Comparison of ENCODE assay signal across 36 cellular contexts in genomic region chr2:234608946-234609345, GRCh38.
"Had no signal": no experiment of that assay in that cellular context is flagged by ENCODE, and none has a peak within 500 bp of the region (broad histone marks: within the 10 kb centered on the region; RNA-seq: fewer than 3 reads in every experiment).

No MANE protein-coding gene starts in this region.

- H3K4me3 ChIP-seq: ascending aorta, cardiac muscle cell had no signal

- H3K27ac Mint-ChIP-seq: activated B cell treated with CpG ODN at 0.5 μM for 24 hours; activated CD4-positive, alpha-beta memory T cell treated with anti-CD3 and anti-CD28 coated beads for 36 hours; activated CD4-positive, alpha-beta T cell treated with anti-CD3 and anti-CD28 coated beads, Interleukin-2, amount 10 ng/mL, durations not matched to agents 24 days and 14 days; activated CD8-positive, alpha-beta T cell treated with anti-CD3 and anti-CD28 coated beads for 36 hours; activated naive CD4-positive, alpha-beta T cell treated with anti-CD3 and anti-CD28 coated beads, Interleukin-2, amount 10 ng/mL, durations not matched to agents 7 days and 5 days; activated naive CD4-positive, alpha-beta T cell treated with anti-CD3 and anti-CD28 coated beads, Interleukin-2, amount 50 U/mL, for 24 hours; activated naive CD8-positive, alpha-beta T cell; activated naive CD8-positive, alpha-beta T cell treated with anti-CD3 and anti-CD28 coated beads, Interleukin-2, amount 10 ng/mL, durations not matched to agents 7 days and 5 days; activated naive CD8-positive, alpha-beta T cell treated with anti-CD3 and anti-CD28 coated beads, Interleukin-2, amount 50 U/mL, for 24 hours; activated T-cell treated with anti-CD3 and anti-CD28 coated beads, Interleukin-2, amount 50 U/mL, for 72 hours; activated T-helper 1 cell treated with anti-CD3 and anti-CD28 coated beads, Interleukin-12 subunit alpha, Interleukin-12 subunit beta, Interleukin-2, Interleukin-4 antibody, amounts not matched to agents 30 ng/mL and 10 ng/mL and 1 ng/mL, durations not matched to agents 14 hours and 24 hours and 36 hours; activated T-helper 17 cell treated with anti-CD3 and anti-CD28 coated beads, Interleukin-2, amount 50 U/mL, for 72 hours; T-helper 1 cell treated with Interleukin-12 subunit alpha and Interleukin-12 subunit beta and Interleukin-4 antibody, amounts not matched to agents 30 μg/mL and 1 μg/mL, for 36 hours; T-helper 2 cell treated with Interferon-gamma antibody and Interleukin-4, amounts not matched to agents 5 μg/mL and 100 μg/mL, for 36 hours had no signal

- H3K4me1 ChIP-seq: ascending aorta had no signal

- H3K27me3 ChIP-seq: ascending aorta, cardiac muscle cell had no signal

- H3K9me3 ChIP-seq: ascending aorta had no signal

- H3K9me3 Mint-ChIP-seq: activated CD4-positive, alpha-beta T cell treated with anti-CD3 and anti-CD28 coated beads, Interleukin-2, amount 10 ng/mL, durations not matched to agents 24 days and 14 days; activated CD8-positive, alpha-beta T cell treated with anti-CD3 and anti-CD28 coated beads for 36 hours; activated naive CD4-positive, alpha-beta T cell treated with anti-CD3 and anti-CD28 coated beads, Interleukin-2, amount 10 ng/mL, durations not matched to agents 7 days and 5 days; activated naive CD8-positive, alpha-beta T cell treated with anti-CD3 and anti-CD28 coated beads, Interleukin-2, amount 10 ng/mL, durations not matched to agents 7 days and 5 days; activated T-helper 1 cell treated with anti-CD3 and anti-CD28 coated beads, Interleukin-12 subunit alpha, Interleukin-12 subunit beta, Interleukin-2, Interleukin-4 antibody, amounts not matched to agents 30 ng/mL and 10 ng/mL and 1 ng/mL, durations not matched to agents 14 hours and 24 hours and 36 hours; activated T-helper 17 cell treated with anti-CD3 and anti-CD28 coated beads, Interleukin-2, amount 50 U/mL, for 72 hours; T-helper 1 cell treated with Interleukin-12 subunit alpha and Interleukin-12 subunit beta and Interleukin-4 antibody, amounts not matched to agents 30 μg/mL and 1 μg/mL, for 36 hours; T-helper 2 cell treated with Interferon-gamma antibody and Interleukin-4, amounts not matched to agents 5 μg/mL and 100 μg/mL, for 36 hours had no signal

- H3K27ac ChIP-seq: ascending aorta, cardiac muscle cell, VCaP had no signal

- DNase-seq: activated B cell treated with CpG ODN at 0.5 μM for 24 hours; activated CD4-positive, alpha-beta memory T cell treated with anti-CD3 and anti-CD28 coated beads for 36 hours; activated CD4-positive, alpha-beta T cell treated with anti-CD3 and anti-CD28 coated beads for 4 hours; activated CD4-positive, alpha-beta T cell treated with anti-CD3 and anti-CD28 coated beads, Interleukin-2, amount 10 ng/mL, durations not matched to agents 24 days and 14 days; activated CD4-positive, alpha-beta T cell treated with anti-CD3 and anti-CD28 coated beads, Interleukin-2, amount 50 U/mL, for 1 hour; activated CD4-positive, alpha-beta T cell treated with anti-CD3 and anti-CD28 coated beads, Interleukin-2, amount 50 U/mL, for 4 hours; activated CD4-positive, CD25-positive, alpha-beta regulatory T cell treated with anti-CD3 and anti-CD28 coated beads, Interleukin-2, amount 50 U/mL, for 72 hours; activated CD8-positive, alpha-beta memory T cell treated with anti-CD3 and anti-CD28 coated beads, Interleukin-2, amount 50 U/mL, for 4 hours; activated CD8-positive, alpha-beta T cell treated with anti-CD3 and anti-CD28 coated beads for 36 hours; activated gamma-delta T cell; activated naive CD4-positive, alpha-beta T cell treated with anti-CD3 and anti-CD28 coated beads, Interleukin-2, amount 10 ng/mL, durations not matched to agents 7 days and 5 days; activated naive CD4-positive, alpha-beta T cell treated with Interleukin-2 at 50 U/mL for 16 hours; activated naive CD8-positive, alpha-beta T cell treated with anti-CD3 and anti-CD28 coated beads, Interleukin-2, amount 10 ng/mL, durations not matched to agents 7 days and 5 days; activated naive CD8-positive, alpha-beta T cell treated with anti-CD3 and anti-CD28 coated beads, Interleukin-2, amount 50 U/mL, for 24 hours; activated T-cell treated with anti-CD3 and anti-CD28 coated beads for 4 hours; activated T-cell treated with anti-CD3 and anti-CD28 coated beads, Interleukin-2, amount 50 U/mL, for 1 hour; activated T-cell treated with anti-CD3 and anti-CD28 coated beads, Interleukin-2, amount 50 U/mL, for 4 hours; activated T-cell treated with anti-CD3 and anti-CD28 coated beads, Interleukin-2, amount 50 U/mL, for 72 hours; amygdala; anterior cingulate cortex; caudate nucleus; cerebellar nuclear complex; T-helper 1 cell; T-helper 2 cell; T-helper 9 cell had no signal

- H3K36me3 ChIP-seq: ascending aorta, cardiac muscle cell had no signal

- H3K4me3 Mint-ChIP-seq: activated B cell treated with CpG ODN at 0.5 μM for 24 hours; activated CD4-positive, alpha-beta memory T cell treated with anti-CD3 and anti-CD28 coated beads for 36 hours; activated CD4-positive, alpha-beta T cell treated with anti-CD3 and anti-CD28 coated beads, Interleukin-2, amount 10 ng/mL, durations not matched to agents 24 days and 14 days; activated CD8-positive, alpha-beta T cell treated with anti-CD3 and anti-CD28 coated beads for 36 hours; activated naive CD4-positive, alpha-beta T cell treated with anti-CD3 and anti-CD28 coated beads, Interleukin-2, amount 10 ng/mL, durations not matched to agents 7 days and 5 days; activated naive CD4-positive, alpha-beta T cell treated with anti-CD3 and anti-CD28 coated beads, Interleukin-2, amount 50 U/mL, for 24 hours; activated naive CD8-positive, alpha-beta T cell; activated naive CD8-positive, alpha-beta T cell treated with anti-CD3 and anti-CD28 coated beads, Interleukin-2, amount 10 ng/mL, durations not matched to agents 7 days and 5 days; activated naive CD8-positive, alpha-beta T cell treated with anti-CD3 and anti-CD28 coated beads, Interleukin-2, amount 50 U/mL, for 24 hours; activated T-cell treated with anti-CD3 and anti-CD28 coated beads, Interleukin-2, amount 50 U/mL, for 4 hours; activated T-cell treated with anti-CD3 and anti-CD28 coated beads, Interleukin-2, amount 50 U/mL, for 72 hours; activated T-helper 1 cell treated with anti-CD3 and anti-CD28 coated beads, Interleukin-12 subunit alpha, Interleukin-12 subunit beta, Interleukin-2, Interleukin-4 antibody, amounts not matched to agents 30 ng/mL and 10 ng/mL and 1 ng/mL, durations not matched to agents 14 hours and 24 hours and 36 hours; activated T-helper 17 cell treated with anti-CD3 and anti-CD28 coated beads, Interleukin-2, amount 50 U/mL, for 72 hours; brain; central memory CD8-positive, alpha-beta T cell; T-helper 1 cell treated with Interleukin-12 subunit alpha and Interleukin-12 subunit beta and Interleukin-4 antibody, amounts not matched to agents 30 μg/mL and 1 μg/mL, for 36 hours; T-helper 2 cell treated with Interferon-gamma antibody and Interleukin-4, amounts not matched to agents 5 μg/mL and 100 μg/mL, for 36 hours had no signal

- H3K4me1 Mint-ChIP-seq: activated B cell treated with CpG ODN at 0.5 μM for 24 hours; activated CD4-positive, alpha-beta T cell treated with anti-CD3 and anti-CD28 coated beads, Interleukin-2, amount 10 ng/mL, durations not matched to agents 24 days and 14 days; activated naive CD4-positive, alpha-beta T cell treated with anti-CD3 and anti-CD28 coated beads, Interleukin-2, amount 10 ng/mL, durations not matched to agents 7 days and 5 days; activated naive CD4-positive, alpha-beta T cell treated with anti-CD3 and anti-CD28 coated beads, Interleukin-2, amount 50 U/mL, for 24 hours; activated naive CD8-positive, alpha-beta T cell treated with anti-CD3 and anti-CD28 coated beads, Interleukin-2, amount 10 ng/mL, durations not matched to agents 7 days and 5 days; activated naive CD8-positive, alpha-beta T cell treated with anti-CD3 and anti-CD28 coated beads, Interleukin-2, amount 50 U/mL, for 24 hours; activated T-helper 17 cell treated with anti-CD3 and anti-CD28 coated beads, Interleukin-2, amount 50 U/mL, for 72 hours; central memory CD8-positive, alpha-beta T cell had no signal

- H3K36me3 Mint-ChIP-seq: activated CD4-positive, alpha-beta memory T cell treated with anti-CD3 and anti-CD28 coated beads for 36 hours; activated naive CD4-positive, alpha-beta T cell treated with anti-CD3 and anti-CD28 coated beads, Interleukin-2, amount 10 ng/mL, durations not matched to agents 7 days and 5 days; activated naive CD4-positive, alpha-beta T cell treated with anti-CD3 and anti-CD28 coated beads, Interleukin-2, amount 50 U/mL, for 24 hours; activated naive CD8-positive, alpha-beta T cell treated with anti-CD3 and anti-CD28 coated beads, Interleukin-2, amount 10 ng/mL, durations not matched to agents 7 days and 5 days had no signal

- ATAC-seq: activated CD8-positive, alpha-beta T cell treated with anti-CD3 and anti-CD28 coated beads for 36 hours; activated naive CD8-positive, alpha-beta T cell treated with anti-CD3 and anti-CD28 coated beads, Interleukin-2, amount 50 U/mL, for 24 hours; activated T-cell treated with anti-CD3 and anti-CD28 coated beads, Interleukin-2, amount 50 U/mL, for 4 hours; activated T-cell treated with anti-CD3 and anti-CD28 coated beads, Interleukin-2, amount 50 U/mL, for 72 hours; activated T-helper 17 cell treated with anti-CD3 and anti-CD28 coated beads, Interleukin-2, amount 50 U/mL, for 72 hours had no signal
